8 cellular contexts compared by ENCODE assay signal in genomic region chr1:109282497-109282951, GRCh38. TPM values are rescaled to one million over a fixed set of nuclear protein-coding genes. Genes with fewer than 3 reads are reported as not detected.
DNase-seq lines count a peak whose midpoint lies in the region; ATAC-seq and TF ChIP-seq lines count a peak whose summit lies in the region.

No MANE protein-coding gene starts in this region.

- H3K27ac ChIP-seq in upper lobe of left lung: peak overlapping the region; percentile 81 to 93 (median 92)

- intact Hi-C loops in activated naive CD4-positive, alpha-beta T cell treated with anti-CD3 and anti-CD28 coated beads for 36 hours (cut with micrococcal nuclease): loop anchor here (2.0 to 5.0 kb wide), 2 partner anchors 200 to 240 kb away; partner anchors contain the start of genes ATXN7L2 and WDR47
- intact Hi-C loops in lower leg skin (cut with DNase I; ENCODE audit: low total_unique reads): no loop called here

- no peaks in the 10 kb centered on the region for H3K27me3 ChIP-seq in upper lobe of left lung

- in situ Hi-C loops in astrocyte of the cerebellum (cut with HindIII; ENCODE audit: low sequenced_read_pairs): no loop called here

- no peak for TF ChIP-seq CTCF in astrocyte of the cerebellum (IDR thresholded peaks at IDR 0.05; ENCODE audit: low read depth, low read length, missing control alignments)
- TF ChIP-seq CTCF in lower leg skin (IDR thresholded peaks at IDR 0.05): no peak
- TF ChIP-seq CTCF in upper lobe of left lung (IDR thresholded peaks at IDR 0.05): no peak

- H3K36me3 ChIP-seq in upper lobe of left lung: peaks cover 0 to 10% (median 0%) of the 10 kb centered on the region in 4 donors

- H3K9me3 ChIP-seq in upper lobe of left lung: no peaks in the 10 kb centered on the region

- no peak overlapping the region for H3K27ac Mint-ChIP-seq in activated naive CD4-positive, alpha-beta T cell treated with anti-CD3 and anti-CD28 coated beads for 36 hours

- peaks cover 15 to 24% (median 22%) of the 10 kb centered on the region in 4 donors for H3K4me1 ChIP-seq in upper lobe of left lung

- H3K4me1 Mint-ChIP-seq in activated naive CD4-positive, alpha-beta T cell treated with anti-CD3 and anti-CD28 coated beads for 36 hours (ENCODE audit: low read depth): peaks cover 6% of the 10 kb centered on the region

- peak in 1 of 2 donors; percentile 25 for ATAC-seq in upper lobe of left lung (ENCODE audit: low FRiP score in 2 of 2)

- DNase-seq in activated naive CD4-positive, alpha-beta T cell treated with anti-CD3 and anti-CD28 coated beads for 36 hours: peak; percentile 11
- DNase-seq in activated naive CD4-positive, alpha-beta T cell (lab: John Stamatoyannopoulos, UW): no peak
- DNase-seq in astrocyte of the cerebellum (ENCODE audit: low read depth) (no peak), lower leg skin (ENCODE audit: low spot score in 2 of 2) (no peak), upper lobe of left lung (no peak), midbrain (lab: John Stamatoyannopoulos, UW) (no peak), SKM-1 treated with dmso at 0.1 percent for 144 hours (lab: John Stamatoyannopoulos, UW; ENCODE audit: unreplicated experiment) (no peak)
- DNase-seq in stimulated activated CD4-positive, alpha-beta T cell treated with anti-CD3 and anti-CD28 coated beads, Interleukin-2, amount 100 ng/mL, for 24 hours: no peak

- WGBS in lower leg skin, 2 donors: 5 to 9% methylated on average over 10 of the region's 10 CpGs
- WGBS in upper lobe of left lung, 2 donors: 10 to 34% methylated on average over 5 to 10 of the region's 10 CpGs

- no peak for TF ChIP-seq POLR2A in lower leg skin (IDR thresholded peaks at IDR 0.05)
- TF ChIP-seq POLR2A in upper lobe of left lung (IDR thresholded peaks at IDR 0.05): no peak

- peak overlapping the region; percentile 81 for H3K4me3 ChIP-seq in astrocyte of the cerebellum (ENCODE audit: low read depth, low read length)
- peak overlapping the region; percentile 42 for H3K4me3 ChIP-seq in lower leg skin (ENCODE audit: low read depth, poor library complexity, severe bottlenecking)
- H3K4me3 ChIP-seq in upper lobe of left lung: peak overlapping the region; percentile 42 to 73 (median 64)

- H3K4me3 Mint-ChIP-seq in activated naive CD4-positive, alpha-beta T cell treated with anti-CD3 and anti-CD28 coated beads for 36 hours: peak overlapping the region; percentile 94

- no peaks in the 10 kb centered on the region for H3K27me3 Mint-ChIP-seq in activated naive CD4-positive, alpha-beta T cell treated with anti-CD3 and anti-CD28 coated beads for 36 hours (ENCODE audit: low read depth)

- H3K9me3 Mint-ChIP-seq in activated naive CD4-positive, alpha-beta T cell treated with anti-CD3 and anti-CD28 coated beads for 36 hours: no peaks in the 10 kb centered on the region

- no peaks in the 10 kb centered on the region for H3K36me3 Mint-ChIP-seq in activated naive CD4-positive, alpha-beta T cell treated with anti-CD3 and anti-CD28 coated beads for 36 hours (ENCODE audit: low read depth)

- no peak for TF ChIP-seq EP300 in upper lobe of left lung (IDR thresholded peaks at IDR 0.05)

- CTCF ChIA-PET in activated naive CD4-positive, alpha-beta T cell treated with anti-CD3 and anti-CD28 coated beads for 36 hours (lab: Charles Lee): interaction anchor here (0.9 to 8.9 kb wide), 6 partner anchors 25 to 250 kb away, joined by 3 to 126 read pairs (median 4); partner anchors contain the start of gene SORT1

RNA-seq across cellular contexts. Expression of gene PSRC1, which starts 0.4 kb away (rescaled TPM):
- total RNA-seq in activated naive CD4-positive, alpha-beta T cell treated with anti-CD3 and anti-CD28 coated beads for 36 hours: 10 to 100 TPM; 19.3 to 21.5 TPM
- total RNA-seq in lower leg skin (1 to 10 TPM; 2.8 to 6.9 (median 5.3) TPM), upper lobe of left lung (10 to 100 TPM in 2 of 6 donors, 1 to 10 TPM in 4; 1.5 to 16.8 (median 4.9) TPM)

RNA-seq across cellular contexts. Expression of gene MYBPHL, which starts 24.3 kb away (rescaled TPM):
- total RNA-seq in activated naive CD4-positive, alpha-beta T cell treated with anti-CD3 and anti-CD28 coated beads for 36 hours: not detected
- not detected for total RNA-seq in lower leg skin
- 1 to 10 TPM in 5 of 6 donors, not detected in 1; 1.8 to 8.6 (median 3.1) TPM for total RNA-seq in upper lobe of left lung

RNA-seq across cellular contexts. Expression of gene CELSR2, which starts 33.2 kb away (rescaled TPM):
- total RNA-seq in activated naive CD4-positive, alpha-beta T cell treated with anti-CD3 and anti-CD28 coated beads for 36 hours: 1 to 10 TPM; 1.1 to 1.2 TPM
- total RNA-seq in lower leg skin (100 to 1,000 TPM in 2 of 4 donors, 10 to 100 TPM in 2; 86.4 to 109 (median 102) TPM), upper lobe of left lung (10 to 100 TPM in 2 of 6 donors, 1 to 10 TPM in 4; 5.9 to 27.2 (median 8.8) TPM)
